12 cellular contexts compared by ENCODE assay signal in genomic region chr11:58928082-58928574, GRCh38. TPM values are rescaled to one million over a fixed set of nuclear protein-coding genes. Genes with fewer than 3 reads are reported as not detected.
A peak's percentile ranks its signal among the peaks of the same experiment; 100 is the strongest.
DNase-seq lines count a peak whose midpoint lies in the region; ATAC-seq and TF ChIP-seq lines count a peak whose summit lies in the region.
"Had no signal": no experiment of that assay in that cellular context is flagged by ENCODE, and none has a peak within 500 bp of the region (broad histone marks: within the 10 kb centered on the region; RNA-seq: fewer than 3 reads in every experiment).

No MANE protein-coding gene starts in this region.

- H2AFZ ChIP-seq in OCI-LY1 (ENCODE audit: low read length) (no peak overlapping the region), neural progenitor cell (replicated peaks) (peak overlapping the region; percentile 87)

- peak overlapping the region; percentile 27; the same call in 1 of the 2 replicates for H3K4me2 ChIP-seq in OCI-LY1 (ENCODE audit: low read length)
- peak overlapping the region; percentile 77 for H3K4me2 ChIP-seq in neural progenitor cell

- H3K9me2 ChIP-seq in OCI-LY1 (ENCODE audit: low read depth, low read length), result no peaks in the 10 kb centered on the region

- no peaks in the 10 kb centered on the region for H3K36me3 Mint-ChIP-seq in CD8-positive, alpha-beta memory T cell
- H3K36me3 Mint-ChIP-seq in neural progenitor cell, result no peaks in the 10 kb centered on the region

- H3K4me3 ChIP-seq in CD8-positive, alpha-beta memory T cell (ENCODE audit: low read length), result peak overlapping the region; percentile 42
- H3K4me3 ChIP-seq in OCI-LY1 (ENCODE audit: low read depth, low read length, poor library complexity, severe bottlenecking), result no peak overlapping the region
- no peak overlapping the region for H3K4me3 ChIP-seq in foreskin fibroblast (ENCODE audit: low read depth in 1 of 2, low read length in 2 of 2)
- H3K4me3 ChIP-seq in neural progenitor cell, result peak overlapping the region; percentile 47
- H3K4me3 ChIP-seq: K562 had no signal

- no peak for DNase-seq in CD8-positive, alpha-beta memory T cell
- DNase-seq in foreskin fibroblast, result peak; percentile 28 to 42
- DNase-seq in neural progenitor cell (ENCODE audit: low spot score), result peak; percentile 50
- DNase-seq in nucleus accumbens (lab: John Stamatoyannopoulos, UW), result no peak
- DNase-seq: NCI-H226 had no signal

- H3K79me2 ChIP-seq in OCI-LY1 (ENCODE audit: insufficient read depth, low read length), result no peaks in the 10 kb centered on the region
- H3K79me2 ChIP-seq in neural progenitor cell (ENCODE audit: low read depth), result no peaks in the 10 kb centered on the region

- no peaks in the 10 kb centered on the region for H3K36me3 ChIP-seq in CD8-positive, alpha-beta memory T cell (ENCODE audit: insufficient read depth, low read length)
- no peaks in the 10 kb centered on the region for H3K36me3 ChIP-seq in OCI-LY1 (ENCODE audit: insufficient read depth, low read length)
- no peaks in the 10 kb centered on the region for H3K36me3 ChIP-seq in neural progenitor cell

- H4K20me1 ChIP-seq in OCI-LY1 (ENCODE audit: insufficient read depth, low read length) (no peaks in the 10 kb centered on the region), neural progenitor cell (ENCODE audit: low read depth) (no peaks in the 10 kb centered on the region)

- H3K27ac ChIP-seq in CD8-positive, alpha-beta memory T cell (ENCODE audit: low read depth, low read length), result no peak overlapping the region
- no peak overlapping the region for H3K27ac ChIP-seq in OCI-LY1 (ENCODE audit: low read depth, low read length, poor library complexity, severe bottlenecking)
- H3K27ac ChIP-seq in neural progenitor cell, result peak overlapping the region; percentile 22

- CTCF ChIA-PET in CD8-positive, alpha-beta memory T cell (lab: Charles Lee), result interaction anchor here (0.7 to 1.5 kb wide), 2 partner anchors 8 to 244 kb away, joined by 3 read pairs; partner anchors contain the start of gene DTX4

- H3K27ac Mint-ChIP-seq in CD8-positive, alpha-beta memory T cell, result no peak overlapping the region
- H3K27ac Mint-ChIP-seq in neural progenitor cell, result no peak overlapping the region

- H3K9ac ChIP-seq in OCI-LY1 (ENCODE audit: low read length) (no peak overlapping the region), neural progenitor cell (no peak overlapping the region)

- H3K4me3 Mint-ChIP-seq in CD8-positive, alpha-beta memory T cell, result peak overlapping the region in 1 of 7 donors; percentile 25
- peak overlapping the region; percentile 75 for H3K4me3 Mint-ChIP-seq in neural progenitor cell

- no peaks in the 10 kb centered on the region for H3K9me3 ChIP-seq in CD8-positive, alpha-beta memory T cell (ENCODE audit: low read length)
- no peaks in the 10 kb centered on the region for H3K9me3 ChIP-seq in OCI-LY1 (ENCODE audit: low read length)
- H3K9me3 ChIP-seq in neural progenitor cell (ENCODE audit: low read depth), result no peaks in the 10 kb centered on the region

- H3K4me1 Mint-ChIP-seq in CD8-positive, alpha-beta memory T cell, result peaks cover 9 to 14% (median 9%) of the 10 kb centered on the region in 3 donors
- peaks cover 27% of the 10 kb centered on the region for H3K4me1 Mint-ChIP-seq in neural progenitor cell

- peaks cover 8% of the 10 kb centered on the region for H3K4me1 ChIP-seq in CD8-positive, alpha-beta memory T cell (ENCODE audit: insufficient read depth, low read length)
- H3K4me1 ChIP-seq in OCI-LY1 (ENCODE audit: insufficient read depth, low read length, severe bottlenecking) (peaks cover 11% of the 10 kb centered on the region), neural progenitor cell (peaks cover 43% of the 10 kb centered on the region)

- H3F3A ChIP-seq in OCI-LY1 (ENCODE audit: insufficient read depth, low read length) (no peaks in the 10 kb centered on the region), neural progenitor cell (ENCODE audit: low read depth) (peaks cover 30% of the 10 kb centered on the region)

- peaks cover 5 to 42% of the 10 kb centered on the region in 2 donors for H3K27me3 Mint-ChIP-seq in CD8-positive, alpha-beta memory T cell
- H3K27me3 Mint-ChIP-seq in neural progenitor cell (ENCODE audit: insufficient read depth, low read depth), result peaks cover 5% of the 10 kb centered on the region

- TF ChIP-seq CTCF in OCI-LY1 (IDR thresholded peaks at IDR 0.05; ENCODE audit: low read length), result no peak
- no peak for TF ChIP-seq CTCF in foreskin fibroblast (IDR thresholded peaks at IDR 0.05; ENCODE audit: low read depth, low read length)
- no peak for TF ChIP-seq CTCF in neural progenitor cell (IDR thresholded peaks at IDR 0.05)

- ATAC-seq in HG02763 (IDR thresholded peaks at IDR 0.05; ENCODE audit: unreplicated experiment) (no peak), GM19023 (IDR thresholded peaks at IDR 0.05; ENCODE audit: unreplicated experiment) (no peak), GM18861 (IDR thresholded peaks at IDR 0.05; ENCODE audit: unreplicated experiment) (no peak)
- ATAC-seq: K562 had no signal

- H3K9me3 Mint-ChIP-seq in CD8-positive, alpha-beta memory T cell, result no peaks in the 10 kb centered on the region
- no peaks in the 10 kb centered on the region for H3K9me3 Mint-ChIP-seq in neural progenitor cell

- H3K27me3 ChIP-seq in CD8-positive, alpha-beta memory T cell (ENCODE audit: insufficient read depth, low read length, poor library complexity, severe bottlenecking), result no peaks in the 10 kb centered on the region
- H3K27me3 ChIP-seq in OCI-LY1 (ENCODE audit: insufficient read depth, low read length), result no peaks in the 10 kb centered on the region
- no peaks in the 10 kb centered on the region for H3K27me3 ChIP-seq in neural progenitor cell

- POLR2A ChIA-PET in CD8-positive, alpha-beta memory T cell (lab: Charles Lee), result no interaction called here

RNA-seq across cellular contexts. Expression of gene GLYATL1, which starts 11.2 kb away (rescaled TPM):
- total RNA-seq in CD8-positive, alpha-beta memory T cell, result not detected
- not detected for polyA plus RNA-seq in CD8-positive, alpha-beta memory T cell
- 9.1 and 10.9 TPM in 2 replicates for total RNA-seq in neural progenitor cell (ENCODE audit: low replicate concordance)
- total RNA-seq: Calu3, K562, SK-MEL-5 had no signal
- polyA plus RNA-seq: K562 had no signal

Comparison
In these comparisons a context has a peak if more than half of its experiments do, and no peak if none do; other contexts are left out.
1. DNase-seq: peak in foreskin fibroblast (2 of 2) and neural progenitor cell (single experiment); none in CD8-positive, alpha-beta memory T cell (0 of 5) and nucleus accumbens (0 of 56).
2. H3K4me3 ChIP-seq: peak in CD8-positive, alpha-beta memory T cell (single experiment) and neural progenitor cell (single experiment); none in OCI-LY1 (single experiment) and foreskin fibroblast (0 of 2).
3. RNA of gene GLYATL1, which starts 11.2 kb away (total RNA-seq): 9.1 to 10.9 TPM in neural progenitor cell; not detected in CD8-positive, alpha-beta memory T cell; every median in the first group is over 10 times any median in the second.